Comparison of ENCODE assay signal across 28 cellular contexts in the genomic region with DNA sequence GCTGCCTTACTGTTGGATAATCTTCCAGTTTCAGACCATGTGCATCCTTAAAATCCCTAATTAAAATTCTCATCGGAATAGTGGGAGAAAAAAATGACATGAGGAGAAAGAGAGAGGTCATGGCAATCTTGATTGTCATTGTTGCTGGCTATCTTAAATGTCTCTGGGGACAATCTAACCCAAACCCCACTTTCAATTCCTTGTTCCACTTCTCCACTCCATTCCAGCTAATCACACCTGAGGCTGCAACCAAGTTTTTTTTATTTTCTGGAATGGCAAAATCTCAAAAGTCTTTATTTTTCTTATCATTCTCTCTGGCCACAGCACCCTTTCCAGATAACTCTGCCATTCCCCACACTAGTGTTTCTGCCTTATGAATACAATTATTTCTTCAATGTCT.
"Had no signal": no experiment of that assay in that cellular context is flagged by ENCODE, and none has a peak within 500 bp of the region (broad histone marks: within the 10 kb centered on the region; RNA-seq: fewer than 3 reads in every experiment).

No MANE protein-coding gene starts in this region.

- H3K4me1 Mint-ChIP-seq: nephron progenitor cell had no signal

- H3K9me3 ChIP-seq: heart left ventricle, left ventricle myocardium inferior, mucosa of descending colon, neutrophil, right atrium auricular region, right lobe of liver, tibial nerve, uterus had no signal

- H3K9me3 Mint-ChIP-seq: immature natural killer cell; naive thymus-derived CD4-positive, alpha-beta T cell; neural progenitor cell; type B pancreatic cell had no signal

- ATAC-seq: heart left ventricle; mucosa of descending colon; naive thymus-derived CD4-positive, alpha-beta T cell; right lobe of liver; stimulated activated naive CD8-positive, alpha-beta T cell treated with anti-CD3 and anti-CD28 coated beads, Interleukin-15, amount 100 ng/mL, for 72 hours had no signal

- H3K36me3 ChIP-seq: heart left ventricle, left ventricle myocardium inferior, neural progenitor cell, neutrophil, right atrium auricular region, right lobe of liver, tibial nerve, uterus had no signal

- H3K36me3 Mint-ChIP-seq: neural progenitor cell, type B pancreatic cell had no signal

- FAIRE-seq: islet of Langerhans, kidney had no signal

- H3K27ac Mint-ChIP-seq: nephron progenitor cell; neural progenitor cell; stimulated activated naive CD8-positive, alpha-beta T cell treated with anti-CD3 and anti-CD28 coated beads, Interleukin-15, amount 100 ng/mL, for 72 hours; type B pancreatic cell had no signal

- H3K4me3 ChIP-seq: heart left ventricle, left ventricle myocardium inferior, lung, mucosa of descending colon, neural progenitor cell, right atrium auricular region, right lobe of liver, tibial nerve, uterus had no signal

- H3K4me3 Mint-ChIP-seq: naive thymus-derived CD4-positive, alpha-beta T cell; nephron progenitor cell; neural progenitor cell; stimulated activated naive CD8-positive, alpha-beta T cell treated with anti-CD3 and anti-CD28 coated beads, Interleukin-15, amount 100 ng/mL, for 72 hours; type B pancreatic cell had no signal

- H3K4me1 ChIP-seq: heart left ventricle, left ventricle myocardium inferior, neural progenitor cell, parathyroid adenoma, right atrium auricular region, right lobe of liver, tibial nerve, uterus had no signal

- H2AFZ ChIP-seq: neural progenitor cell, parathyroid adenoma had no signal

- H3K27me3 Mint-ChIP-seq: stimulated activated naive CD8-positive, alpha-beta T cell treated with anti-CD3 and anti-CD28 coated beads, Interleukin-15, amount 100 ng/mL, for 72 hours had no signal

- H3K27ac ChIP-seq: heart left ventricle, left ventricle myocardium inferior, neural progenitor cell, neutrophil, parathyroid adenoma, right atrium auricular region, right lobe of liver, tibial nerve, uterus had no signal

- H3K9ac ChIP-seq: neural progenitor cell, parathyroid adenoma had no signal

- H3K27me3 ChIP-seq: heart left ventricle, neural progenitor cell, neutrophil, right atrium auricular region, right lobe of liver, tibial nerve, uterus had no signal

- DNase-seq: heart left ventricle; hypothalamus; immature natural killer cell; kidney; left ventricle myocardium inferior; mesendoderm; midbrain; mucosa of descending colon; naive thymus-derived CD4-positive, alpha-beta T cell; nephron progenitor cell; occipital lobe; right lobe of liver; stimulated activated CD4-positive, alpha-beta T cell treated with anti-CD3 and anti-CD28 coated beads, Interleukin-12 subunit alpha, Interleukin-12 subunit beta, amount 100 ng/mL, for 4 hours; stimulated activated CD4-positive, alpha-beta T cell treated with anti-CD3 and anti-CD28 coated beads, Interleukin-15, amount 100 ng/mL, for 24 hours; stimulated activated CD4-positive, alpha-beta T cell treated with anti-CD3 and anti-CD28 coated beads, Interleukin-2, amount 100 ng/mL, for 24 hours; stimulated activated CD4-positive, alpha-beta T cell treated with anti-CD3 and anti-CD28 coated beads, Interleukin-4, amount 100 ng/mL, for 1 hour; stimulated activated naive CD4-positive, alpha-beta T cell treated with Interleukin-2 at 50 U/mL for 16 hours; stimulated activated naive CD8-positive, alpha-beta T cell treated with anti-CD3 and anti-CD28 coated beads, Interleukin-15, amount 100 ng/mL, for 72 hours; substantia nigra; uterus had no signal

- H3K4me2 ChIP-seq: neural progenitor cell had no signal

- H3K79me2 ChIP-seq: parathyroid adenoma had no signal
